26 cellular contexts compared by ENCODE assay signal in the genomic region with DNA sequence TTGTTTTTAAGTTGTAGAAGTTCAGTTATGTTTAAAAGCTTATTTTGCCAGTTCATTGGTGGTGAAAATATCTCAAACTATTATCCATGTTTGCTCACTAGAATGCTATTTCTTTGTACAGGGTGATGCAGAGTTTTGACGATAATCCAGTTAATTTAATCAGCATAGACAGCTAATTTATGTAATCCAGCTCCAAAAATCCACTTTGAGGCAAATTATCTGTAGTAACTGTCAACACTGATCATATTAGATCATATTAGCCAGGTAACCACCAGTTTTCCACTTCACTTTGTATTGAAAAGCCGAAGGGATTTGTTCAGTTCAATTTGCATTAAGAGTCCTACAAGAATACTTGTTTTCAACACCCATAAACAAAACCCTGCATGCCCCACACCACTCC.
"Had no signal": no experiment of that assay in that cellular context is flagged by ENCODE, and none has a peak within 500 bp of the region (broad histone marks: within the 10 kb centered on the region; RNA-seq: fewer than 3 reads in every experiment).

No MANE protein-coding gene starts in this region.

- H3K9ac ChIP-seq: neural progenitor cell had no signal

- H3K4me3 Mint-ChIP-seq: natural killer cell; nephron; neural progenitor cell; stimulated activated effector memory CD8-positive, alpha-beta T cell treated with anti-CD3 and anti-CD28 coated beads, Interleukin-12 subunit alpha, Interleukin-12 subunit beta, amount 100 ng/mL, for 72 hours; stimulated activated naive B cell treated with anti-CD40 and anti-IgM and Interleukin-4, amounts not matched to agents 10 μg/mL and 1 μg/mL and 100 μg/mL, for 72 hours; stimulated activated naive CD8-positive, alpha-beta T cell treated with anti-CD3 and anti-CD28 coated beads, Interleukin-15, Interleukin-2, amounts not matched to agents 100 ng/mL and 50 ng/mL, for 24 hours had no signal

- DNase-seq: natural killer cell; nucleus accumbens; pancreas; right cardiac atrium; right lobe of liver; sigmoid colon; small intestine; stimulated activated CD4-positive, alpha-beta T cell treated with anti-CD3 and anti-CD28 coated beads, Interleukin-15, amount 100 ng/mL, for 24 hours; stimulated activated CD4-positive, alpha-beta T cell treated with anti-CD3 and anti-CD28 coated beads, Interleukin-2, amount 100 ng/mL, for 24 hours; stimulated activated CD4-positive, alpha-beta T cell treated with anti-CD3 and anti-CD28 coated beads, Interleukin-2, amount 100 ng/mL, for 48 hours; stimulated activated CD4-positive, alpha-beta T cell treated with anti-CD3 and anti-CD28 coated beads, Interleukin-4, amount 100 ng/mL, for 24 hours; stimulated activated naive B cell treated with anti-CD40 and anti-IgM and Interleukin-4, amounts not matched to agents 10 μg/mL and 1 μg/mL and 100 μg/mL, for 72 hours; stimulated activated naive CD4-positive, alpha-beta T cell treated with Interleukin-2 at 50 U/mL for 16 hours; stomach; thyroid gland; trophoblast cell; upper lobe of left lung had no signal

- H3K36me3 Mint-ChIP-seq: natural killer cell; neural progenitor cell; stimulated activated effector memory CD8-positive, alpha-beta T cell treated with anti-CD3 and anti-CD28 coated beads, Interleukin-12 subunit alpha, Interleukin-12 subunit beta, amount 100 ng/mL, for 72 hours; stimulated activated naive B cell treated with anti-CD40 and anti-IgM and Interleukin-4, amounts not matched to agents 10 μg/mL and 1 μg/mL and 100 μg/mL, for 72 hours had no signal

- H3K4me1 ChIP-seq: neural progenitor cell, pancreas, prostate gland, right lobe of liver, sigmoid colon, stomach, thyroid gland, tibial nerve, upper lobe of left lung, vagina had no signal

- ATAC-seq: natural killer cell; pancreas; right cardiac atrium; right lobe of liver; stimulated activated effector memory CD8-positive, alpha-beta T cell treated with anti-CD3 and anti-CD28 coated beads, Interleukin-12 subunit alpha, Interleukin-12 subunit beta, amount 100 ng/mL, for 72 hours; stimulated activated naive B cell treated with anti-CD40 and anti-IgM and Interleukin-4, amounts not matched to agents 10 μg/mL and 1 μg/mL and 100 μg/mL, for 72 hours had no signal

- H3K27me3 ChIP-seq: neural progenitor cell, neutrophil, pancreas, right lobe of liver, sigmoid colon, stomach, thyroid gland, tibial nerve, upper lobe of left lung, vagina had no signal

- H3K27me3 Mint-ChIP-seq: stimulated activated naive B cell treated with anti-CD40 and anti-IgM and Interleukin-4, amounts not matched to agents 10 μg/mL and 1 μg/mL and 100 μg/mL, for 72 hours; stimulated activated naive CD8-positive, alpha-beta T cell treated with anti-CD3 and anti-CD28 coated beads, Interleukin-15, Interleukin-2, amounts not matched to agents 100 ng/mL and 50 ng/mL, for 24 hours had no signal

- H3K36me3 ChIP-seq: neural progenitor cell, neutrophil, pancreas, prostate gland, right lobe of liver, stomach, thyroid gland, upper lobe of left lung, vagina had no signal

- H3K4me3 ChIP-seq: neural progenitor cell, pancreas, prostate gland, right lobe of liver, sigmoid colon, stomach, thoracic aorta, thyroid gland, tibial nerve, upper lobe of left lung, vagina had no signal

- H3K4me2 ChIP-seq: neural progenitor cell had no signal

- H3K27ac ChIP-seq: neural progenitor cell, neutrophil, pancreas, prostate gland, right lobe of liver, sigmoid colon, stomach, thoracic aorta, thyroid gland, tibial nerve, upper lobe of left lung, vagina had no signal

- H3K27ac Mint-ChIP-seq: natural killer cell; nephron; neural progenitor cell; stimulated activated effector memory CD8-positive, alpha-beta T cell treated with anti-CD3 and anti-CD28 coated beads, Interleukin-12 subunit alpha, Interleukin-12 subunit beta, amount 100 ng/mL, for 72 hours; stimulated activated naive B cell treated with anti-CD40 and anti-IgM and Interleukin-4, amounts not matched to agents 10 μg/mL and 1 μg/mL and 100 μg/mL, for 72 hours; stimulated activated naive CD8-positive, alpha-beta T cell treated with anti-CD3 and anti-CD28 coated beads, Interleukin-15, Interleukin-2, amounts not matched to agents 100 ng/mL and 50 ng/mL, for 24 hours had no signal

- H3K4me1 Mint-ChIP-seq: natural killer cell; nephron; stimulated activated effector memory CD8-positive, alpha-beta T cell treated with anti-CD3 and anti-CD28 coated beads, Interleukin-12 subunit alpha, Interleukin-12 subunit beta, amount 100 ng/mL, for 72 hours; stimulated activated naive B cell treated with anti-CD40 and anti-IgM and Interleukin-4, amounts not matched to agents 10 μg/mL and 1 μg/mL and 100 μg/mL, for 72 hours had no signal

- H2AFZ ChIP-seq: neural progenitor cell had no signal

- H3K9me3 Mint-ChIP-seq: nephron; neural progenitor cell; stimulated activated effector memory CD8-positive, alpha-beta T cell treated with anti-CD3 and anti-CD28 coated beads, Interleukin-12 subunit alpha, Interleukin-12 subunit beta, amount 100 ng/mL, for 72 hours; stimulated activated naive B cell treated with anti-CD40 and anti-IgM and Interleukin-4, amounts not matched to agents 10 μg/mL and 1 μg/mL and 100 μg/mL, for 72 hours; stimulated activated naive CD8-positive, alpha-beta T cell treated with anti-CD3 and anti-CD28 coated beads, Interleukin-15, Interleukin-2, amounts not matched to agents 100 ng/mL and 50 ng/mL, for 24 hours had no signal

- H3K9me3 ChIP-seq: neutrophil, pancreas, prostate gland, right lobe of liver, sigmoid colon, stomach, thoracic aorta, thyroid gland, tibial nerve, upper lobe of left lung, vagina had no signal
